In genomic region chr21:46635324-46636180, GRCh38 we compare ENCODE assay signal across 8 cellular contexts.
DNase-seq lines count a peak whose midpoint lies in the region; ATAC-seq and FAIRE-seq lines count a peak whose summit lies in the region.

Gene PRMT2, plus strand, starts transcription at chr21:46635674. Its CDS starts 1,278 bp downstream, at chr21:46636952.

- peak; percentile 96 for DNase-seq in COR-L47 (lab: John Stamatoyannopoulos, UW)
- peak; percentile 100 for DNase-seq in HTR-8/SVneo (ENCODE audit: insufficient read length, low spot score)
- DNase-seq in NOMO-1 treated with DMSO at 0.1 percent for 48 hours (lab: John Stamatoyannopoulos, UW; ENCODE audit: unreplicated experiment): peak; percentile 91
- DNase-seq in activated CD8-positive, alpha-beta memory T cell treated with anti-CD3 and anti-CD28 coated beads for 4 hours (ENCODE audit: low read depth in 2 of 2): peak; percentile 93 to 95
- peak; percentile 94 to 98 (median 97) for DNase-seq in effector memory CD4-positive, alpha-beta T cell
- peak; percentile 98 for DNase-seq in medulla oblongata (ENCODE audit: extremely low spot score)
- DNase-seq in stimulated activated CD4-positive, alpha-beta T cell treated with anti-CD3 and anti-CD28 coated beads, TNF-alpha, amount 100 ng/mL, for 48 hours (ENCODE audit: low read depth in 3 of 3): peak; percentile 93 to 96 (median 95)

- peaks cover 32% of the 10 kb centered on the region for H3K4me1 ChIP-seq in effector memory CD4-positive, alpha-beta T cell (ENCODE audit: control insufficient read depth, insufficient read depth, low read length, poor library complexity, severe bottlenecking)

- peak; percentile 76 for ATAC-seq in GM21367 (IDR thresholded peaks at IDR 0.05; ENCODE audit: unreplicated experiment)

- H3K4me3 ChIP-seq in effector memory CD4-positive, alpha-beta T cell (ENCODE audit: insufficient read depth, low read depth, low read length, poor library complexity, severe bottlenecking): peak within 1 kb of the TSS; percentile 100

- H3K36me3 ChIP-seq in effector memory CD4-positive, alpha-beta T cell (ENCODE audit: control insufficient read depth, insufficient read depth, low read length): no peaks in the 10 kb centered on the region

- H3K27ac ChIP-seq in effector memory CD4-positive, alpha-beta T cell (ENCODE audit: insufficient read depth, low read length, poor library complexity, severe bottlenecking): peak within 1 kb of the TSS; percentile 94

- peak; percentile 88 for FAIRE-seq in HTR-8/SVneo (lab: Jason Lieb, UNC)

- H3K9me3 ChIP-seq in effector memory CD4-positive, alpha-beta T cell (ENCODE audit: control insufficient read depth, low read length): no peaks in the 10 kb centered on the region

- no peaks in the 10 kb centered on the region for H3K27me3 ChIP-seq in effector memory CD4-positive, alpha-beta T cell (replicated peaks; ENCODE audit: control insufficient read depth, insufficient read depth, low read length, poor library complexity, severe bottlenecking)

Comparison
In these comparisons a context has a peak if more than half of its experiments do, and no peak if none do; other contexts are left out.
1. Peak in every context shown above with its lines: DNase-seq, ATAC-seq, H3K4me3 ChIP-seq and H3K27ac ChIP-seq.